ENCODE assay signal across 26 cellular contexts in the genomic region with DNA sequence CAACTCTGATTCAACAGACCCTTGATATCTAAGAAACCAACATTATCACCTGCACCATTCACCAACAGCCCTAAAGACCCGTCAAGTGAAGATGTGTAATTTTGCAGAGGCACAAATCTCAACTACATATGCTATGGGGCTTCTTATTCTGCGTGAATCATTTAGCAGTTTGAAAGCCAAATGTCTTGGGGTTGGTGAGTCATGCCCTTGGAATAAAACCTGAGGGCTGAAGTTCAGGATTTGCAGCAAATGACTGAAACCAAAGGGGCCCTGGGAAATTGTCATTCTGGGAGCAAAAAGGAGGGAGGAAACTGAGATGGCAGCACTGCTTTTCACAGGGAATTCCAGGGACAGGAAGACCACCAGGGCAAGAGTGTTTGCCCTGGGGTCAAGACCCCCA.
DNase-seq lines count a peak whose midpoint lies in the region; FAIRE-seq and TF ChIP-seq lines count a peak whose summit lies in the region.
"Had no signal": no experiment of that assay in that cellular context is flagged by ENCODE, and none has a peak within 500 bp of the region (broad histone marks: within the 10 kb centered on the region; RNA-seq: fewer than 3 reads in every experiment).

No MANE protein-coding gene starts in this region.

- H3K27me3 ChIP-seq in neuronal stem cell (ENCODE audit: control insufficient read depth in 3 of 3, insufficient read depth in 3 of 3, low read depth in 1 of 3, low read length in 3 of 3) = no peaks in the 10 kb centered on the region
- H3K27me3 ChIP-seq: cardiac muscle cell, gastrocnemius medialis, tibial nerve had no signal

- no peak overlapping the region for H2BK120ac ChIP-seq in neuronal stem cell (ENCODE audit: low read depth, low read length)

- H2BK12ac ChIP-seq in neuronal stem cell (ENCODE audit: low read length) = no peak overlapping the region

- no peaks in the 10 kb centered on the region for H3K4me1 ChIP-seq in neuronal stem cell (ENCODE audit: control insufficient read depth in 2 of 2, insufficient read depth in 1 of 2, low read depth in 1 of 2, low read length in 2 of 2)
- H3K4me1 ChIP-seq: gastrocnemius medialis, psoas muscle, tibial nerve had no signal

- TF ChIP-seq POLR2A in H54 (IDR thresholded peaks at IDR 0.05; ENCODE audit: low read depth, low read length) = no peak

- FAIRE-seq in H54 (lab: Jason Lieb, UNC) (peak; percentile 93), urothelium cell line (lab: Jason Lieb, UNC) (no peak)
- FAIRE-seq: GM18507 had no signal

- H3K4me3 ChIP-seq in foreskin fibroblast (ENCODE audit: low read depth in 1 of 2, low read length in 2 of 2) (no peak overlapping the region), neuronal stem cell (ENCODE audit: low read length in 2 of 2) (no peak overlapping the region)
- H3K4me3 ChIP-seq: cardiac muscle cell, gastrocnemius medialis, psoas muscle, SK-N-MC, skin epidermis, tibial nerve had no signal

- H2BK15ac ChIP-seq in neuronal stem cell (ENCODE audit: low read length) = no peak overlapping the region

- CTCF ChIA-PET in RWPE1 (lab: Yijun Ruan, JAX) = no interaction called here

- no peak overlapping the region for H4K91ac ChIP-seq in neuronal stem cell (ENCODE audit: low read depth, low read length, poor library complexity)

- H2BK5ac ChIP-seq in neuronal stem cell (ENCODE audit: low read length) = no peak overlapping the region

- TF ChIP-seq CTCF in RWPE1 (conservative IDR thresholded peaks at IDR 0.05; ENCODE audit: low read depth) = no peak
- no peak for TF ChIP-seq CTCF in foreskin fibroblast (IDR thresholded peaks at IDR 0.05; ENCODE audit: low read depth, low read length)

- H3K9ac ChIP-seq in neuronal stem cell (ENCODE audit: low read depth, low read length, poor library complexity) = no peak overlapping the region

- H3K9me3 ChIP-seq in neuronal stem cell (replicated peaks in 1 of 2; ENCODE audit: control insufficient read depth in 2 of 2, insufficient read depth in 1 of 2, low read depth in 1 of 2, low read length in 2 of 2) = no peaks in the 10 kb centered on the region
- H3K9me3 ChIP-seq: gastrocnemius medialis, psoas muscle had no signal

- POLR2A ChIA-PET in RWPE1 (lab: Yijun Ruan, JAX; ENCODE audit: low non-redundant PET) = no interaction called here

- WGBS in neuronal stem cell (ENCODE audit: extremely low coverage in 2 of 2, insufficient read length in 2 of 2, insufficient replicate concordance in 1 of 2), 2 donors = no CpG with 5 or more reads among the region's 2 CpGs

- no peak overlapping the region for H3K4me2 ChIP-seq in neuronal stem cell (ENCODE audit: insufficient read depth, low read length, poor library complexity, severe bottlenecking)

- H3K4ac ChIP-seq in neuronal stem cell (ENCODE audit: low read length) = no peak overlapping the region

- H3K79me1 ChIP-seq in neuronal stem cell (ENCODE audit: low read depth, low read length) = no peaks in the 10 kb centered on the region

- no peak overlapping the region for H3K23ac ChIP-seq in neuronal stem cell (ENCODE audit: low read depth, low read length, poor library complexity)

- H3K27ac ChIP-seq in RWPE1 = no peak overlapping the region
- no peak overlapping the region for H3K27ac ChIP-seq in neuronal stem cell (replicated peaks; ENCODE audit: low read length)
- H3K27ac ChIP-seq: cardiac muscle cell, gastrocnemius medialis, psoas muscle, SK-N-MC, skin epidermis, tibial nerve, WERI-Rb-1 had no signal

- no peak overlapping the region for H3K18ac ChIP-seq in neuronal stem cell (ENCODE audit: low read length)

- H2AFZ ChIP-seq in neuronal stem cell (ENCODE audit: low read length) = no peak overlapping the region

- DNase-seq in H54 (ENCODE audit: insufficient read length, low spot score) (peak; percentile 24), RWPE1 (ENCODE audit: low spot score) (peak; percentile 54), foreskin fibroblast (peak; percentile 1 to 2), urothelium cell line (ENCODE audit: low spot score) (peak; percentile 16), occipital lobe (lab: John Stamatoyannopoulos, UW) (no peak), neuronal stem cell (ENCODE audit: low spot score) (no peak), KG1 (lab: John Stamatoyannopoulos, UW) (no peak)
- DNase-seq: activated CD8-positive, alpha-beta memory T cell treated with anti-CD3 and anti-CD28 coated beads, Interleukin-2, amount 50 U/mL, for 48 hours; activated effector memory CD4-positive, alpha-beta T cell treated with Interleukin-2 at 50 U/mL for 16 hours; activated naive CD8-positive, alpha-beta T cell treated with anti-CD3 and anti-CD28 coated beads, Interleukin-2, amount 50 U/mL, for 24 hours; Caco-2; DND-41; gastrocnemius medialis; NCI-H187; NCI-H774; nephron progenitor cell; psoas muscle; stimulated activated CD4-positive, alpha-beta T cell treated with anti-CD3 and anti-CD28 coated beads, Interleukin-2, amount 100 ng/mL, for 48 hours; stimulated activated naive CD4-positive, alpha-beta T cell treated with Interleukin-2 at 50 U/mL for 16 hours; T-helper 2 cell; WERI-Rb-1 had no signal

- H4K8ac ChIP-seq in neuronal stem cell (ENCODE audit: low read depth, low read length) = no peak overlapping the region

- no peak overlapping the region for H2AK5ac ChIP-seq in neuronal stem cell (ENCODE audit: low read depth, low read length)

- H3K14ac ChIP-seq in neuronal stem cell (ENCODE audit: low read length) = no peak overlapping the region

- no peaks in the 10 kb centered on the region for H3K36me3 ChIP-seq in neuronal stem cell (replicated peaks in 1 of 2; ENCODE audit: control insufficient read depth in 2 of 2, insufficient read depth in 2 of 2, low read length in 2 of 2)
- H3K36me3 ChIP-seq: cardiac muscle cell, gastrocnemius medialis, tibial nerve, WERI-Rb-1 had no signal

Comparison
In these comparisons a context has a peak if more than half of its experiments do, and no peak if none do; other contexts are left out.
1. DNase-seq: peak in H54 (single experiment), RWPE1 (single experiment), foreskin fibroblast (2 of 2) and urothelium cell line (single experiment); none in occipital lobe (single experiment), neuronal stem cell (single experiment) and KG1 (single experiment).